In the genomic region with DNA sequence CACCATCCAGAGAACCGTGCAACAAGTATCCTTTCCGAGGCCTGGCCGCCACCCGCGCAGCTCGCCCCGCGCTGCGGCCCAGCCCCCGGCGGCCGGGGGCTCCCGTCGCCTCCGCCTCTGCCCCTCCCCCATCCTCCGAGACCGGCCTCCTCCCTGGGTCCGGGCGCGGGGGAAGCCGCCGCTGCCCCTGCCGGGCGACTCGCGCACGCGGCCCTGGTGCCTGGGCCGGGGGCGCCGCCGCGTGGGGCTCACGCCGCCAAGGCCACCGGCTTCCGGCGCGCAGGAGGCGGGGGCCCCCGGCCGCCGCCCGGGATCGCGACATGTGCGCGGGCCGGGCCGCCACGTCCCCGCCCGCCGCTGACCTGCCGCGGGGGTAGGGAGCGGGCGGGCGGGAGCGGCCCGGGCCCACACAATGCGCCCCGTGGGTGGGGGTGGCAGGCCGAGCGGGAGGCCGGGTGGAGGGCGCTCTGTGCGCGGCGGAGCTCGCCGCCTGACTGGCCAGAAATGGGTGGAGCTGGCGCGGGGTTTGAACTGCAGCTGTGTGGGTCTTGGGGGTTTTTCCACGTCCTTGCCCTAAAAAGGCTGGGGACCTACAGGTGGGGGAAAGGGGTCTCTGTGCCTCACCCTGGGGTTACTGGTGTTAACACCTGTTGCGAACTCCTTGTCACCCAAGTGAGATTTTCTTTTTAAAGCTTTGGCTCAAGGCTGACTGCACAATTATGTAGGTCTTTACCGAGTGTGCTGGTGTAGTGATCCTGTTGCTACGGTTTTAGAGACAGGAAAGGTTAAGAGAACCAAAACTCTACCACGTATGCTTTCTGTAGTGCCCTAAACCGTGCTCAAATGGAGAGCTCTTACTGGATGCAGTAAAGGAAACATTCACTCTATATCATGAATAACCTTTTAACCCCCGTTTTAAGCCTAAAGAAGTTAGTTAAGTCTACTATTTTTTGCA, we compare ENCODE assay signal across 8 cellular contexts. TPM values are rescaled to one million over a fixed set of nuclear protein-coding genes. Genes with fewer than 3 reads are reported as not detected.
A peak's percentile ranks its signal among the peaks of the same experiment; 100 is the strongest.
DNase-seq lines count a peak whose midpoint lies in the region; TF ChIP-seq lines count a peak whose summit lies in the region.

No MANE protein-coding gene starts in this region.

- H3K27ac Mint-ChIP-seq in HFFc6 (peak overlapping the region; percentile 94), endothelial cell (ENCODE audit: unreplicated experiment) (peak overlapping the region; percentile 96)

- peaks cover 6% of the 10 kb centered on the region; the same call in 1 of the 2 replicates for H3K27me3 Mint-ChIP-seq in HFFc6 (ENCODE audit: insufficient read depth)
- peaks cover 14% of the 10 kb centered on the region for H3K27me3 Mint-ChIP-seq in endothelial cell (ENCODE audit: unreplicated experiment)

- peaks cover 39% of the 10 kb centered on the region for H3K36me3 Mint-ChIP-seq in HFFc6 (ENCODE audit: low read depth)
- peaks cover 16% of the 10 kb centered on the region for H3K36me3 Mint-ChIP-seq in endothelial cell (ENCODE audit: low read depth, unreplicated experiment)

- H3K9ac ChIP-seq in mucosa of rectum (ENCODE audit: low read depth in 1 of 2, low read length in 2 of 2) = peak overlapping the region; percentile 81 to 86

- H3K4me1 Mint-ChIP-seq in HFFc6 (ENCODE audit: low read depth) = peaks cover 78% of the 10 kb centered on the region
- peaks cover 26% of the 10 kb centered on the region for H3K4me1 Mint-ChIP-seq in endothelial cell (ENCODE audit: unreplicated experiment)

- H3K4me3 ChIP-seq in mucosa of rectum (ENCODE audit: low read length in 2 of 2) = peak overlapping the region; percentile 89 to 94

- H3K9me3 ChIP-seq in mucosa of rectum (ENCODE audit: control insufficient read depth in 2 of 2, low read length in 2 of 2) = no peaks in the 10 kb centered on the region

- H3K27me3 ChIP-seq in mucosa of rectum (ENCODE audit: control insufficient read depth in 2 of 2, insufficient read depth in 2 of 2, low read length in 2 of 2) = no peaks in the 10 kb centered on the region

- H3K9me3 Mint-ChIP-seq in HFFc6 = no peaks in the 10 kb centered on the region
- H3K9me3 Mint-ChIP-seq in endothelial cell (ENCODE audit: unreplicated experiment) = no peaks in the 10 kb centered on the region

- H3K4me1 ChIP-seq in mucosa of rectum (ENCODE audit: control insufficient read depth in 2 of 2, insufficient read depth in 2 of 2, low read length in 2 of 2) = peaks cover 19 to 20% of the 10 kb centered on the region in 2 donors

- H3K4me3 Mint-ChIP-seq in HFFc6 (peak overlapping the region; percentile 98), endothelial cell (ENCODE audit: unreplicated experiment) (peak overlapping the region; percentile 98)

- peak; percentile 15 for DNase-seq in NCI-H2171 treated with DMSO at 0.1 percent for 48 hours (lab: John Stamatoyannopoulos, UW)
- no peak for DNase-seq in NCI-H2171 (lab: John Stamatoyannopoulos, UW)
- no peak for DNase-seq in HFFc6
- peak; percentile 75 for DNase-seq in NCI-H146 (lab: John Stamatoyannopoulos, UW)
- DNase-seq in activated CD8-positive, alpha-beta memory T cell treated with anti-CD3 and anti-CD28 coated beads, Interleukin-2, amount 50 U/mL, for 24 hours (ENCODE audit: extremely low read depth) = peak; percentile 24
- DNase-seq in endothelial cell (ENCODE audit: low spot score) = peak; percentile 56
- DNase-seq in stimulated activated CD8-positive, alpha-beta memory T cell treated with anti-CD3 and anti-CD28 coated beads, Interleukin-4, amount 100 ng/mL, for 4 hours (ENCODE audit: low read depth in 2 of 2, low spot score in 1 of 2) = peak; percentile 11 to 20

- peak overlapping the region; percentile 91 to 94 for H3K27ac ChIP-seq in mucosa of rectum (ENCODE audit: low read depth in 2 of 2, low read length in 2 of 2)

- H3K36me3 ChIP-seq in mucosa of rectum (ENCODE audit: control insufficient read depth in 2 of 2, insufficient read depth in 2 of 2, low read length in 2 of 2) = peaks cover 0 to 5% of the 10 kb centered on the region in 2 donors

- TF ChIP-seq CTCF in HFFc6 (IDR thresholded peaks at IDR 0.05) (no peak), endothelial cell (IDR thresholded peaks at IDR 0.05; ENCODE audit: unreplicated experiment) (no peak)

RNA-seq across cellular contexts. Expression of a gene that starts 32.3 kb away (rescaled TPM):
- 100 to 1,000 TPM; 149 to 194 (median 182) TPM for total RNA-seq in HFFc6 (2021; fragmentation: NEBNext Ultra II Directional; extraction: Animal tissue kit (Norgen Biotek cat#: 25700))
- 149 TPM for total RNA-seq in endothelial cell (ENCODE audit: unreplicated experiment)

Comparison
In these comparisons a context has a peak if more than half of its experiments do, and no peak if none do; other contexts are left out.
1. DNase-seq: peak in NCI-H2171 treated with DMSO at 0.1 percent for 48 hours (single experiment), NCI-H146 (single experiment), activated CD8-positive, alpha-beta memory T cell treated with anti-CD3 and anti-CD28 coated beads, Interleukin-2, amount 50 U/mL, for 24 hours (single experiment), endothelial cell (single experiment) and stimulated activated CD8-positive, alpha-beta memory T cell treated with anti-CD3 and anti-CD28 coated beads, Interleukin-4, amount 100 ng/mL, for 4 hours (2 of 2); none in NCI-H2171 (single experiment) and HFFc6 (single experiment).